ENCODE assay signal across 25 cellular contexts in the genomic region with DNA sequence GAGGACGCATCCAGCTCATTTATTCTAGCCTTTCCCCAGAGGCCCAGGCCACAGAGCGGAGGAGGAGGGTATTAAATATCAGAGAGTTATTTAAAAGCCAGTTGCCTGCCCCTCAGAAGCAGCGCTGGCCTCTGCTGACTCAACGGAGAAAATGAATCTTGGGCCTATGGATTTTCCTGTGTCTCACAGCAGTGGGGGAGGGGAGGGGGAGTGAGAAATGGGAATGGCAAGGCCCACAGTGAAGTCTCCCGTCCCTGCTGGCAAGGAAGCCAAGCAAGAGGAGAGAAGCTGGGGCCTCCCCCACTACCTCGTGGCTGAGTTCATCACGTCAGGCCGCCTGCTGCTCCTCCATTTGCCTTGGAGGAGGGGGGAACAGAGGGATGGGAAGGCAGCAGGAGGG. TPM values are rescaled to one million over a fixed set of nuclear protein-coding genes. Genes with fewer than 3 reads are reported as not detected.
DNase-seq lines count a peak whose midpoint lies in the region; ATAC-seq and TF ChIP-seq lines count a peak whose summit lies in the region.
"Had no signal": no experiment of that assay in that cellular context is flagged by ENCODE, and none has a peak within 500 bp of the region (broad histone marks: within the 10 kb centered on the region; RNA-seq: fewer than 3 reads in every experiment).

No MANE protein-coding gene starts in this region.

- no peak overlapping the region for H3K4me3 ChIP-seq in H7 (ENCODE audit: insufficient read depth, low read depth, low read length)
- no peak overlapping the region for H3K4me3 ChIP-seq in osteoblast (ENCODE audit: insufficient read depth, low read length)
- H3K4me3 ChIP-seq: HAP-1, SJCRH30 had no signal

- peak overlapping the region; percentile 70 for H3K4me3 Mint-ChIP-seq in glutamatergic neuron (ENCODE audit: unreplicated experiment)
- H3K4me3 Mint-ChIP-seq: B cell, CD14-positive monocyte, HFFc6 had no signal

- TF ChIP-seq CTCF in glutamatergic neuron (IDR thresholded peaks at IDR 0.05; ENCODE audit: partially characterized antibody, unreplicated experiment) (no peak), osteoblast (IDR thresholded peaks at IDR 0.05; ENCODE audit: extremely low read depth, low read depth, low read length) (no peak)

- DNase-seq in Daoy (ENCODE audit: low read depth), result peak; percentile 54
- peak; percentile 51 for DNase-seq in H7
- peak; percentile 65 for DNase-seq in glutamatergic neuron
- peak; percentile 82 for DNase-seq in osteoblast (ENCODE audit: insufficient read length, low spot score, missing footprints)
- DNase-seq in DMS 273 treated with DMSO at 0.1 percent for 48 hours (lab: John Stamatoyannopoulos, UW), result no peak
- no peak for DNase-seq in NCI-H524 treated with DMSO at 0.1 percent for 48 hours (lab: John Stamatoyannopoulos, UW)
- DNase-seq in DMS53 (lab: John Stamatoyannopoulos, UW), result no peak
- DNase-seq: CD8-positive, alpha-beta memory T cell; DND-41; HFFc6; KBM-7; MM.1S; NCI-H1694; NCI-H2029 treated with DMSO at 0.1 percent for 48 hours; NCI-H2171 treated with DMSO at 0.1 percent for 48 hours; NCI-H524; NCI-H774; NK-92 treated with Interleukin-12 subunit alpha and Interleukin-12 subunit beta, amount 100 ng/mL, for 24 hours; PC-3; SJCRH30 had no signal

- peak overlapping the region; percentile 93 for H3K27ac Mint-ChIP-seq in glutamatergic neuron (ENCODE audit: unreplicated experiment)
- H3K27ac Mint-ChIP-seq: B cell, CD14-positive monocyte, HFFc6 had no signal

- H3K9me3 ChIP-seq in osteoblast (ENCODE audit: low read depth, low read length), result no peaks in the 10 kb centered on the region
- H3K9me3 ChIP-seq: HAP-1, SJCRH30 had no signal

- no peaks in the 10 kb centered on the region for H3K4me1 ChIP-seq in osteoblast (ENCODE audit: insufficient read depth, low read length)
- H3K4me1 ChIP-seq: HAP-1, SJCRH30 had no signal

- no peak overlapping the region for H3K4me2 ChIP-seq in osteoblast (ENCODE audit: insufficient read depth, low read length)

- H3K36me3 ChIP-seq in H7 (replicated peaks; ENCODE audit: control insufficient read depth, insufficient read depth, low read length) (no peaks in the 10 kb centered on the region), osteoblast (ENCODE audit: insufficient read depth, low read length) (no peaks in the 10 kb centered on the region)
- H3K36me3 ChIP-seq: HAP-1, SJCRH30 had no signal

- no peak overlapping the region for H2AFZ ChIP-seq in osteoblast (ENCODE audit: low read length)

- peaks cover 29% of the 10 kb centered on the region for H3K4me1 Mint-ChIP-seq in glutamatergic neuron (ENCODE audit: low read depth, unreplicated experiment)

- H3K36me3 Mint-ChIP-seq in glutamatergic neuron (ENCODE audit: unreplicated experiment), result peaks cover 12% of the 10 kb centered on the region
- H3K36me3 Mint-ChIP-seq: CD14-positive monocyte had no signal

- H3K27me3 Mint-ChIP-seq in glutamatergic neuron (ENCODE audit: unreplicated experiment), result peaks cover 15% of the 10 kb centered on the region

- H4K20me1 ChIP-seq in osteoblast (ENCODE audit: insufficient read depth, low read length), result no peaks in the 10 kb centered on the region

- H3K27me3 ChIP-seq in H7 (ENCODE audit: control insufficient read depth, insufficient read depth, low read length), result peaks cover 27% of the 10 kb centered on the region
- peaks cover 29% of the 10 kb centered on the region for H3K27me3 ChIP-seq in osteoblast (ENCODE audit: insufficient read depth, low read length)
- H3K27me3 ChIP-seq: SJCRH30 had no signal

- H3K79me2 ChIP-seq in osteoblast (ENCODE audit: insufficient read depth, low read length), result no peaks in the 10 kb centered on the region

- ATAC-seq in GM21390 (IDR thresholded peaks at IDR 0.05; ENCODE audit: unreplicated experiment), result no peak
- ATAC-seq: PC-3, SK-N-SH treated with all-trans-retinoic acid at 6 μM for 48 hours had no signal

- no peak overlapping the region for H3K27ac ChIP-seq in osteoblast (ENCODE audit: low read depth, low read length)
- H3K27ac ChIP-seq: SJCRH30 had no signal

- peaks cover 7% of the 10 kb centered on the region for H3K9me3 Mint-ChIP-seq in glutamatergic neuron (ENCODE audit: unreplicated experiment)
- H3K9me3 Mint-ChIP-seq: CD8-positive, alpha-beta memory T cell; HFFc6 had no signal

RNA-seq across cellular contexts. Expression of gene TPBGL, which starts 4.5 kb away (rescaled TPM):
- total RNA-seq in Daoy (2014; rRNA removed; shearing (Covaris generic)), result not detected in 2 replicates
- total RNA-seq in H7 (2014; rRNA removed; shearing (Covaris generic)), result not detected in 2 replicates
- total RNA-seq in glutamatergic neuron (ENCODE audit: unreplicated experiment), result 2.3 TPM
- not detected in 2 replicates for total RNA-seq in osteoblast
- total RNA-seq: B cell, HFFc6, PC-3, SJCRH30 had no signal

Comparison
In these comparisons a context has a peak if more than half of its experiments do, and no peak if none do; other contexts are left out.
1. DNase-seq: peak in Daoy (single experiment), H7 (single experiment), glutamatergic neuron (single experiment) and osteoblast (single experiment); none in DMS 273 treated with DMSO at 0.1 percent for 48 hours (single experiment), NCI-H524 treated with DMSO at 0.1 percent for 48 hours (single experiment) and DMS53 (single experiment).